In genomic region chr14:64465208-64465821, GRCh38 we compare ENCODE assay signal across 8 cellular contexts. TPM values are rescaled to one million over a fixed set of nuclear protein-coding genes. Genes with fewer than 3 reads are reported as not detected.
DNase-seq lines count a peak whose midpoint lies in the region; ATAC-seq and TF ChIP-seq lines count a peak whose summit lies in the region.

TSS of gene AKAP5 (plus strand) at chr14:64465499. CDS start at chr14:64468395, 2,896 bp downstream.

- H3K9me3 Mint-ChIP-seq in naive B cell: no peaks in the 10 kb centered on the region

- peak within 1 kb of the TSS; percentile 83 to 94 (median 91) for H3K4me3 Mint-ChIP-seq in naive B cell

- TF ChIP-seq POLR2A in erythroblast (IDR thresholded peaks at IDR 0.05; ENCODE audit: low read length): no peak

- peaks cover 31 to 44% (median 39%) of the 10 kb centered on the region in 3 donors for H3K4me1 Mint-ChIP-seq in naive B cell

- H3K36me3 Mint-ChIP-seq in naive B cell: peaks cover 0 to 3% of the 10 kb centered on the region in 2 donors

- ATAC-seq in HG02970 (IDR thresholded peaks at IDR 0.05; ENCODE audit: low FRiP score, unreplicated experiment) (peak; percentile 58), naive B cell (ENCODE audit: low read depth in 2 of 2) (peak; percentile 89 to 93)

- no peaks in the 10 kb centered on the region for H3K27me3 Mint-ChIP-seq in naive B cell

- DNase-seq in NCI-H1417 (lab: John Stamatoyannopoulos, UW) (peak; percentile 79 to 88 (median 81)), NCI-H1417 treated with DMSO at 0.1 percent for 48 hours (lab: John Stamatoyannopoulos, UW) (no peak), NCI-H526 (lab: John Stamatoyannopoulos, UW) (peak; percentile 44 to 93), activated T-cell treated with anti-CD3 and anti-CD28 coated beads for 1 hour (ENCODE audit: low read depth) (peak; percentile 41), erythroblast (lab: John Stamatoyannopoulos, UW) (peak; percentile 73 to 78), naive B cell (peak; percentile 75)
- DNase-seq in stimulated activated CD8-positive, alpha-beta memory T cell treated with anti-CD3 and anti-CD28 coated beads, Interleukin-7, amount 100 ng/mL, for 48 hours (ENCODE audit: extremely low read depth in 1 of 2, low read depth in 1 of 2): peak; percentile 39 to 42

- peak within 1 kb of the TSS in 5 of 6 donors; percentile 69 to 88 (median 79) for H3K27ac Mint-ChIP-seq in naive B cell

RNA-seq across cellular contexts. Expression of gene AKAP5, which starts in this region (rescaled TPM):
- polyA plus RNA-seq in naive B cell (ENCODE audit: low read depth in 6 of 6): under 1 TPM in 5 of 6 donors, not detected in 1; 0.13 to 0.53 (median 0.31) TPM

Comparison
In these comparisons a context has a peak if more than half of its experiments do, and no peak if none do; other contexts are left out.
1. Peak in DNase-seq and ATAC-seq in naive B cell; RNA of the gene not detected or under 1 TPM.